ENCODE assay signal across 8 cellular contexts in genomic region chr3:179450321-179450720, GRCh38. TPM values are rescaled to one million over a fixed set of nuclear protein-coding genes. Genes with fewer than 3 reads are reported as not detected.
DNase-seq lines count a peak whose midpoint lies in the region; ATAC-seq and TF ChIP-seq lines count a peak whose summit lies in the region.

No MANE protein-coding gene starts in this region.

- H3K4me1 ChIP-seq in mammary epithelial cell (ENCODE audit: insufficient read depth, low read length) = peaks cover 24% of the 10 kb centered on the region
- H3K4me1 ChIP-seq in naive thymus-derived CD4-positive, alpha-beta T cell (ENCODE audit: control insufficient read depth in 2 of 2, insufficient read depth in 2 of 2, low read length in 2 of 2) = peaks cover 0 to 10% of the 10 kb centered on the region in 2 donors

- no peak for TF ChIP-seq CTCF in CD4-positive, alpha-beta T cell (IDR thresholded peaks at IDR 0.05)
- TF ChIP-seq CTCF in mammary epithelial cell (conservative IDR thresholded peaks at IDR 0.05 in 1 of 2, IDR thresholded peaks at IDR 0.05 in 1 of 2; ENCODE audit: extremely low read depth in 1 of 2, insufficient read depth in 1 of 2, low read depth in 1 of 2, low read length in 2 of 2) = no peak

- dilution Hi-C loops in mammary epithelial cell (cut with HindIII; ENCODE audit: low sequenced_read_pairs) = no loop called here

- H3K9me3 ChIP-seq in CD4-positive, alpha-beta T cell (ENCODE audit: control insufficient read depth, low read length) = no peaks in the 10 kb centered on the region
- no peaks in the 10 kb centered on the region for H3K9me3 ChIP-seq in mammary epithelial cell (replicated peaks; ENCODE audit: insufficient read depth, low read length)
- no peaks in the 10 kb centered on the region for H3K9me3 ChIP-seq in naive thymus-derived CD4-positive, alpha-beta T cell (ENCODE audit: control insufficient read depth in 2 of 3, low read length in 3 of 3)

- H3K4me3 ChIP-seq in mammary epithelial cell (replicated peaks in 1 of 3; ENCODE audit: insufficient read depth in 1 of 3, low read depth in 2 of 3, low read length in 3 of 3) = peak overlapping the region; percentile 47 to 77 (median 71)
- no peak overlapping the region for H3K4me3 ChIP-seq in naive thymus-derived CD4-positive, alpha-beta T cell (ENCODE audit: low read length)

- peak overlapping the region; percentile 82 for H3K9ac ChIP-seq in mammary epithelial cell (ENCODE audit: insufficient read depth, low read length)

- H3K36me3 ChIP-seq in mammary epithelial cell (ENCODE audit: insufficient read depth, low read length) = peaks cover 3% of the 10 kb centered on the region
- H3K36me3 ChIP-seq in naive thymus-derived CD4-positive, alpha-beta T cell (ENCODE audit: control insufficient read depth in 2 of 3, insufficient read depth in 3 of 3, low read length in 3 of 3) = no peaks in the 10 kb centered on the region

- peaks cover 56% of the 10 kb centered on the region for H3K79me2 ChIP-seq in mammary epithelial cell (ENCODE audit: insufficient read depth, low read length)

- POLR2A ChIA-PET in CD4-positive, alpha-beta T cell (lab: Charles Lee) = interaction anchor here (0.7 kb wide), 1 partner anchor 160 kb away, joined by 3 read pairs; no protein-coding TSS in a partner anchor
- POLR2A ChIA-PET in naive thymus-derived CD4-positive, alpha-beta T cell (lab: Charles Lee) = no interaction called here

- H3K27ac Mint-ChIP-seq in CD4-positive, alpha-beta T cell = no peak overlapping the region
- H3K27ac Mint-ChIP-seq in naive thymus-derived CD4-positive, alpha-beta T cell = peak overlapping the region in 1 of 9 donors; percentile 79

- in situ Hi-C loops in mammary epithelial cell (cut with MboI; ENCODE audit: low sequenced_read_pairs in 2 of 2) = no loop called here

- peak overlapping the region; percentile 89 for H3K4me2 ChIP-seq in mammary epithelial cell (ENCODE audit: insufficient read depth, low read depth, low read length)

- peak overlapping the region; percentile 87 for H2AFZ ChIP-seq in mammary epithelial cell (ENCODE audit: low read depth, low read length)

- no peaks in the 10 kb centered on the region for H3K36me3 Mint-ChIP-seq in CD4-positive, alpha-beta T cell (ENCODE audit: low read depth)
- H3K36me3 Mint-ChIP-seq in naive thymus-derived CD4-positive, alpha-beta T cell = peaks cover 0 to 10% (median 0%) of the 10 kb centered on the region in 5 donors

- H3K9me3 Mint-ChIP-seq in CD4-positive, alpha-beta T cell = no peaks in the 10 kb centered on the region
- H3K9me3 Mint-ChIP-seq in naive thymus-derived CD4-positive, alpha-beta T cell = peaks cover 0 to 5% (median 0%) of the 10 kb centered on the region in 11 donors

- H4K20me1 ChIP-seq in mammary epithelial cell (ENCODE audit: insufficient read depth, low read length) = no peaks in the 10 kb centered on the region

- peak overlapping the region; percentile 90 for H3K4me3 Mint-ChIP-seq in CD4-positive, alpha-beta T cell
- H3K4me3 Mint-ChIP-seq in naive thymus-derived CD4-positive, alpha-beta T cell = peak overlapping the region; percentile 74 to 89 (median 86)

- H3K4me1 Mint-ChIP-seq in CD4-positive, alpha-beta T cell (ENCODE audit: low read depth) = peaks cover 17% of the 10 kb centered on the region
- H3K4me1 Mint-ChIP-seq in naive thymus-derived CD4-positive, alpha-beta T cell = peaks cover 14 to 30% (median 23%) of the 10 kb centered on the region in 7 donors

- no peak for ATAC-seq in CD4-positive, alpha-beta T cell (ENCODE audit: poor library complexity)
- ATAC-seq in naive thymus-derived CD4-positive, alpha-beta T cell = no peak
- no peak for ATAC-seq in HG03565 (IDR thresholded peaks at IDR 0.05; ENCODE audit: unreplicated experiment)
- no peak for ATAC-seq in GM18870 (IDR thresholded peaks at IDR 0.05; ENCODE audit: unreplicated experiment)

- intact Hi-C loops in CD4-positive, alpha-beta T cell (cut with DNase I, micrococcal nuclease) = no loop called here
- intact Hi-C loops in mammary epithelial cell (cut with micrococcal nuclease) = loop anchor here (1.0 to 5.0 kb wide), 4 partner anchors 30 to 303 kb away; partner anchors contain the start of genes PIK3CA and ZNF639
- intact Hi-C loops in naive thymus-derived CD4-positive, alpha-beta T cell (cut with micrococcal nuclease) = loop anchor here (2.0 to 5.0 kb wide), 5 partner anchors 102 to 436 kb away; partner anchors contain the start of genes ACTL6A (in 1 of the 2), USP13 (in 1 of the 2) and ZNF639 (in 1 of the 2)

- CTCF ChIA-PET in CD4-positive, alpha-beta T cell (lab: Charles Lee) = no interaction called here
- CTCF ChIA-PET in mammary epithelial cell (lab: Charles Lee; ENCODE audit: low non-redundant PET) = no interaction called here
- CTCF ChIA-PET in naive thymus-derived CD4-positive, alpha-beta T cell (lab: Charles Lee) = no interaction called here

- H3K27ac ChIP-seq in CD4-positive, alpha-beta T cell (ENCODE audit: low read depth, low read length) = no peak overlapping the region
- peak overlapping the region; percentile 63 for H3K27ac ChIP-seq in mammary epithelial cell (ENCODE audit: insufficient read depth, low read depth, low read length)
- H3K27ac ChIP-seq in naive thymus-derived CD4-positive, alpha-beta T cell (ENCODE audit: low read depth, low read length) = no peak overlapping the region

- 1% methylated on average over 10 of the region's 10 CpGs for WGBS in mammary epithelial cell (ENCODE audit: low coverage, missing lambda C conversion rate)

- BruUV-seq in mammary epithelial cell (replicated peaks; lab: Mats Ljungman, UMichigan) = no TSS peak

- DNase-seq in CD4-positive, alpha-beta T cell = no peak
- peak; percentile 43 for DNase-seq in KG1 (lab: John Stamatoyannopoulos, UW)
- peak; percentile 27 for DNase-seq in mammary epithelial cell
- no peak for DNase-seq in naive thymus-derived CD4-positive, alpha-beta T cell
- no peak for DNase-seq in NCI-H345 treated with DMSO at 0.1 percent for 48 hours (lab: John Stamatoyannopoulos, UW; ENCODE audit: unreplicated experiment)
- no peak for DNase-seq in SKM-1 treated with dmso at 0.1 percent for 144 hours (lab: John Stamatoyannopoulos, UW; ENCODE audit: unreplicated experiment)

- H3K27me3 ChIP-seq in CD4-positive, alpha-beta T cell (ENCODE audit: control insufficient read depth, insufficient read depth, low read length) = peaks cover 46% of the 10 kb centered on the region
- H3K27me3 ChIP-seq in mammary epithelial cell (ENCODE audit: insufficient read depth, low read length) = no peaks in the 10 kb centered on the region
- peaks cover 4% of the 10 kb centered on the region in 2 donors for H3K27me3 ChIP-seq in naive thymus-derived CD4-positive, alpha-beta T cell (ENCODE audit: control insufficient read depth in 2 of 2, insufficient read depth in 2 of 2, low read length in 2 of 2)

- H3K27me3 Mint-ChIP-seq in CD4-positive, alpha-beta T cell = peaks cover 83% of the 10 kb centered on the region
- H3K27me3 Mint-ChIP-seq in naive thymus-derived CD4-positive, alpha-beta T cell = peaks cover 64 to 92% (median 73%) of the 10 kb centered on the region in 5 donors

RNA-seq across cellular contexts. Expression of gene GNB4, which starts 0.9 kb away (rescaled TPM):
- total RNA-seq in CD4-positive, alpha-beta T cell = under 1 TPM; 0.41 to 0.56 TPM
- total RNA-seq in mammary epithelial cell = 100 to 1,000 TPM in 1 of 2 donors, 10 to 100 TPM in 1; 52.3 to 201 TPM
- 35.7 TPM for polyA plus RNA-seq in mammary epithelial cell
- 110 TPM for polyA minus RNA-seq in mammary epithelial cell
- 10 to 100 TPM in 2 of 5 experiments, 1 to 10 TPM in 3; 1.1 to 11.3 (median 2.1) TPM for total RNA-seq in naive thymus-derived CD4-positive, alpha-beta T cell
- under 1 TPM; 0.12 to 0.24 TPM for polyA plus RNA-seq in naive thymus-derived CD4-positive, alpha-beta T cell

Comparison
In these comparisons a context has a peak if more than half of its experiments do, and no peak if none do; other contexts are left out.
1. DNase-seq: peak in KG1 (single experiment) and mammary epithelial cell (single experiment); none in CD4-positive, alpha-beta T cell (0 of 10), naive thymus-derived CD4-positive, alpha-beta T cell (0 of 9), NCI-H345 treated with DMSO at 0.1 percent for 48 hours (single experiment) and SKM-1 treated with dmso at 0.1 percent for 144 hours (single experiment).
2. RNA of gene GNB4, which starts 0.9 kb away (total RNA-seq): 52.3 to 201 TPM in mammary epithelial cell; 1.1 to 11.3 TPM in naive thymus-derived CD4-positive, alpha-beta T cell and 0.41 to 0.56 TPM in CD4-positive, alpha-beta T cell; every median in the first group is over 4 times any median in the second.
3. intact Hi-C loops: an anchor here in mammary epithelial cell (1.0 to 5.0 kb wide) and naive thymus-derived CD4-positive, alpha-beta T cell (2.0 to 5.0 kb wide); none called in CD4-positive, alpha-beta T cell.